13 cellular contexts compared by ENCODE assay signal in the genomic region with DNA sequence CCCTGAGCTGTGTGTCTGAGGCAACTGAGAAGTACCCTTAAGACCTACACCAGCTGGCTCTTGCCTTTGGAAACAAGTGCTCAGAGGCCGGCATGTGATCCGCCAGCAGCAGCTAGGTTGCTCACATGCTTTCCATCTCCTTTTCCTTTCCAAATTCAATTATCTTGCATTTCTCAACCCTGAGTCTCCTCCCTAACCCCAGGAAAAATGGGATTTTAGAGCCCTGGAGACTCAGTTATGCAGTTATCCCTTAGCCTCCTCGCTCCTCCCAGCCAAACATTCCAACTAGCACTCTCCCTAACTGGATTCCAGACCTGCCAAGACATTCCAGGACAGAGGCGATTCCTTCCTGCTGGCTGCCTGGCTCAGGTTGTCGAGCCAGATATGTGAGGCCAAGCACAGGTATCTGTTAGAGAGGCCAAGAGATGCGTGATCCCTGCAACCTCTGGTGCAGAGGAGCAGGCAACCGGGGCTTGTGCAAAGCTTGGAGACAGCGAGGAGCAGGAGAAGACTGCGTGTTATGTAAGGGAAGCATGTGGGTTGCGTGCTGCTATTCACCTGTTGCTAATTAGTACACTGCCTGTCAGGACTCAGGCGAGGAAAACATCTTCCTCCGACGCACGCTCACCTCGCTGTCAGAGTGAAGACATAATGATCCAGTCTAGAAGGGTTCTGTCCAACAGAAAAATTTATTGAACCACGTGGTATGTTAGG.
DNase-seq lines count a peak whose midpoint lies in the region; ATAC-seq and TF ChIP-seq lines count a peak whose summit lies in the region.
"Had no signal": no experiment of that assay in that cellular context is flagged by ENCODE, and none has a peak within 500 bp of the region (broad histone marks: within the 10 kb centered on the region; RNA-seq: fewer than 3 reads in every experiment).

No MANE protein-coding gene starts in this region.

- TF ChIP-seq POLR2A in gastrocnemius medialis (IDR thresholded peaks at IDR 0.05) (peak in 1 of 2 donors; percentile 7), erythroblast (IDR thresholded peaks at IDR 0.05; ENCODE audit: low read length) (no peak)

- H3K4me2 ChIP-seq in GM23248 (ENCODE audit: unreplicated experiment), result no peak overlapping the region

- H3F3A ChIP-seq in GM23248 (ENCODE audit: insufficient read depth), result no peaks in the 10 kb centered on the region

- no peak for TF ChIP-seq CTCF in brain (conservative IDR thresholded peaks at IDR 0.05)
- TF ChIP-seq CTCF in gastrocnemius medialis (IDR thresholded peaks at IDR 0.05 in 4 of 5, conservative IDR thresholded peaks at IDR 0.05 in 1 of 5), result no peak
- no peak for TF ChIP-seq CTCF in A673 (conservative IDR thresholded peaks at IDR 0.05; ENCODE audit: low read depth, low read length)

- no TSS peak for BruUV-seq in A673 (replicated peaks; lab: Mats Ljungman, UMichigan)

- peak; percentile 17 for DNase-seq in GM23248
- DNase-seq in kidney glomerular epithelial cell (lab: John Stamatoyannopoulos, UW), result peak; percentile 0
- peak; percentile 56 to 65 for DNase-seq in gastrocnemius medialis
- no peak for DNase-seq in AG08396 (ENCODE audit: low spot score)
- DNase-seq in erythroblast (lab: John Stamatoyannopoulos, UW), result no peak
- DNase-seq in A673 (ENCODE audit: low spot score), result no peak
- DNase-seq: activated CD4-positive, alpha-beta T cell treated with anti-CD3 and anti-CD28 coated beads, Interleukin-2, amount 50 U/mL, for 48 hours; activated naive CD4-positive, alpha-beta T cell treated with anti-CD3 and anti-CD28 coated beads for 36 hours; IMR-90; NCI-H1436 had no signal

- no peaks in the 10 kb centered on the region for H3K36me3 Mint-ChIP-seq in brain

- H3K9ac ChIP-seq in GM23248, result no peak overlapping the region

- H3K27ac Mint-ChIP-seq in brain, result peak overlapping the region in 3 of 5 experiments; percentile 7 to 44 (median 35)
- H3K27ac Mint-ChIP-seq: activated naive CD4-positive, alpha-beta T cell treated with anti-CD3 and anti-CD28 coated beads for 36 hours had no signal

- CTCF ChIA-PET in A673 (lab: Charles Lee), result no interaction called here

- 5% methylated on average over 16 of the region's 16 CpGs for WGBS in GM23248 (ENCODE audit: low coverage in 1 of 2, low lambda C conversion rate in 2 of 2, missing lambda C conversion rate in 2 of 2), 2 experiments

- H3K9me3 Mint-ChIP-seq in brain, result peaks cover 9 to 19% (median 14%) of the 10 kb centered on the region in 5 experiments
- H3K9me3 Mint-ChIP-seq: activated naive CD4-positive, alpha-beta T cell treated with anti-CD3 and anti-CD28 coated beads for 36 hours had no signal

- H4K20me1 ChIP-seq in GM23248 (ENCODE audit: insufficient read depth), result no peaks in the 10 kb centered on the region

- H3K36me3 ChIP-seq in GM23248 (ENCODE audit: low read depth) (no peaks in the 10 kb centered on the region), gastrocnemius medialis (no peaks in the 10 kb centered on the region), A673 (ENCODE audit: insufficient read depth, low read length, poor library complexity, severe bottlenecking) (no peaks in the 10 kb centered on the region)

- intact Hi-C loops in gastrocnemius medialis (cut with DNase I; ENCODE audit: low total_unique reads), result loop anchor here (5.0 to 10.0 kb wide), 2 partner anchors 102 to 935 kb away; a partner anchor contains a TSS
- intact Hi-C loops in A673 (cut with micrococcal nuclease; ENCODE audit: unreplicated experiment), result no loop called here

- H3K4me1 ChIP-seq in GM23248 (ENCODE audit: insufficient read depth) (no peaks in the 10 kb centered on the region), gastrocnemius medialis (peaks cover 59 to 66% of the 10 kb centered on the region in 2 donors), A673 (ENCODE audit: insufficient read depth, low read length, poor library complexity, severe bottlenecking) (peaks cover 7% of the 10 kb centered on the region)

- no peaks in the 10 kb centered on the region for H3K79me2 ChIP-seq in GM23248 (ENCODE audit: insufficient read depth)

- H3K27me3 Mint-ChIP-seq in brain, result peaks cover 7% of the 10 kb centered on the region

- H3K4me3 ChIP-seq in GM23248 (no peak overlapping the region), gastrocnemius medialis (no peak overlapping the region), A673 (ENCODE audit: low read depth, low read length, poor library complexity, severe bottlenecking) (no peak overlapping the region)

- H3K27me3 ChIP-seq in GM23248 (replicated peaks; ENCODE audit: insufficient read depth) (peaks cover 39% of the 10 kb centered on the region), gastrocnemius medialis (no peaks in the 10 kb centered on the region), A673 (replicated peaks; ENCODE audit: insufficient read depth, low read depth, low read length, poor library complexity) (no peaks in the 10 kb centered on the region)

- no peak overlapping the region for H2AFZ ChIP-seq in GM23248

- POLR2A ChIA-PET in A673 (lab: Charles Lee; ENCODE audit: low non-redundant PET), result no interaction called here

- H3K4me1 Mint-ChIP-seq in brain, result peaks cover 27% of the 10 kb centered on the region

- H3K27ac ChIP-seq in GM23248 (no peak overlapping the region), gastrocnemius medialis (peak overlapping the region; percentile 78 to 93 (median 86)), A673 (ENCODE audit: low read depth, low read length, poor library complexity, severe bottlenecking) (no peak overlapping the region)
- H3K27ac ChIP-seq: C4-2B had no signal

- in situ Hi-C loops in GM23248 (cut with MboI) (no loop called here), gastrocnemius medialis (cut with MboI; ENCODE audit: low sequenced_read_pairs in 4 of 4) (no loop called here)

- no peaks in the 10 kb centered on the region for H3K9me3 ChIP-seq in GM23248 (ENCODE audit: low read depth)
- no peaks in the 10 kb centered on the region for H3K9me3 ChIP-seq in gastrocnemius medialis
- peaks cover 3% of the 10 kb centered on the region for H3K9me3 ChIP-seq in A673 (ENCODE audit: low read depth, low read length, poor library complexity, severe bottlenecking)

- no peaks in the 10 kb centered on the region for H3K9me2 ChIP-seq in GM23248 (ENCODE audit: insufficient read depth)

- peak; percentile 8 to 31 for ATAC-seq in gastrocnemius medialis
- ATAC-seq in GM19035 (IDR thresholded peaks at IDR 0.05; ENCODE audit: unreplicated experiment), result no peak

- no peak overlapping the region for H3K4me3 Mint-ChIP-seq in brain
- H3K4me3 Mint-ChIP-seq: activated naive CD4-positive, alpha-beta T cell treated with anti-CD3 and anti-CD28 coated beads for 36 hours had no signal

Comparison
In these comparisons a context has a peak if more than half of its experiments do, and no peak if none do; other contexts are left out.
1. DNase-seq: peak in GM23248 (single experiment), kidney glomerular epithelial cell (single experiment) and gastrocnemius medialis (2 of 2); none in AG08396 (single experiment), erythroblast (0 of 2) and A673 (single experiment).
2. H3K27ac ChIP-seq: peak in gastrocnemius medialis (4 of 4); none in GM23248 (single experiment) and A673 (single experiment).